28 cellular contexts compared by ENCODE assay signal in genomic region chr12:132202929-132203721, GRCh38.
"Had no signal": no experiment of that assay in that cellular context is flagged by ENCODE, and none has a peak within 500 bp of the region (broad histone marks: within the 10 kb centered on the region; RNA-seq: fewer than 3 reads in every experiment).

No MANE protein-coding gene starts in this region.

- H2AFZ ChIP-seq: neural progenitor cell had no signal

- H3K36me3 ChIP-seq: left ventricle myocardium inferior, neural progenitor cell, pancreas, prostate gland, suprapubic skin, thoracic aorta, tibial artery, upper lobe of right lung had no signal

- H3K4me2 ChIP-seq: neural progenitor cell had no signal

- H3K9ac ChIP-seq: neural progenitor cell had no signal

- H3K9me3 ChIP-seq: pancreas, prostate gland, suprapubic skin, thoracic aorta, upper lobe of right lung had no signal

- ATAC-seq: natural killer cell; pancreas; right cardiac atrium; sciatic nerve; stimulated activated effector memory CD8-positive, alpha-beta T cell treated with anti-CD3 and anti-CD28 coated beads, Interleukin-12 subunit alpha, Interleukin-12 subunit beta, amount 100 ng/mL, for 72 hours; upper lobe of right lung had no signal

- H3K4me3 ChIP-seq: left ventricle myocardium inferior, lung, neural progenitor cell, pancreas, prostate gland, skin epidermis, suprapubic skin, thoracic aorta, tibial artery, upper lobe of right lung had no signal

- H3K27ac ChIP-seq: left ventricle myocardium inferior, neural progenitor cell, pancreas, prostate gland, skin epidermis, suprapubic skin, thoracic aorta, tibial artery, upper lobe of right lung had no signal

- FAIRE-seq: islet of Langerhans, pancreas, urothelium cell line had no signal

- DNase-seq: hypothalamus; immature natural killer cell; left ventricle myocardium inferior; mesendoderm; naive B cell; natural killer cell; nephron progenitor cell; retina; stimulated activated CD4-positive, alpha-beta T cell treated with anti-CD3 and anti-CD28 coated beads, Interleukin-12 subunit alpha, Interleukin-12 subunit beta, amount 100 ng/mL, for 4 hours; stimulated activated CD4-positive, alpha-beta T cell treated with anti-CD3 and anti-CD28 coated beads, Interleukin-15, amount 100 ng/mL, for 24 hours; stimulated activated CD4-positive, alpha-beta T cell treated with anti-CD3 and anti-CD28 coated beads, Interleukin-2, amount 100 ng/mL, for 24 hours; stimulated activated CD4-positive, alpha-beta T cell treated with anti-CD3 and anti-CD28 coated beads, Interleukin-4, amount 100 ng/mL, for 1 hour; stimulated activated naive CD4-positive, alpha-beta T cell; tibial artery; trophoblast cell; upper lobe of right lung had no signal

- H3K4me1 ChIP-seq: pancreas had no signal
